Comparison of ENCODE assay signal across 26 cellular contexts in genomic region chr6:3523288-3523670, GRCh38.
DNase-seq lines count a peak whose midpoint lies in the region; ATAC-seq and TF ChIP-seq lines count a peak whose summit lies in the region.
"Had no signal": no experiment of that assay in that cellular context is flagged by ENCODE, and none has a peak within 500 bp of the region (broad histone marks: within the 10 kb centered on the region; RNA-seq: fewer than 3 reads in every experiment).

No MANE protein-coding gene starts in this region.

- peak overlapping the region; percentile 68 for H2AK9ac ChIP-seq in IMR-90 (replicated peaks; ENCODE audit: low read depth, low read length, poor library complexity)

- dilution Hi-C loops in IMR-90 (cut with HindIII; ENCODE audit: low sequenced_read_pairs, unreplicated experiment): no loop called here

- H2AFZ ChIP-seq in IMR-90 (replicated peaks; ENCODE audit: low read length, poor library complexity): peak overlapping the region; percentile 1

- H2BK120ac ChIP-seq in IMR-90 (ENCODE audit: low read depth, low read length): peak overlapping the region; percentile 98

- CTCF ChIA-PET in IMR-90 (lab: Yijun Ruan, JAX): interaction anchor here (1.6 kb wide), 1 partner anchor 9 kb away, joined by 3 read pairs; no protein-coding TSS in a partner anchor

- peak overlapping the region; percentile 38 for H3K4me2 ChIP-seq in IMR-90 (ENCODE audit: low read depth, low read length)

- no peak overlapping the region for H3K4me3 ChIP-seq in IMR-90 (ENCODE audit: insufficient read depth, low read depth, low read length)
- no peak overlapping the region for H3K4me3 ChIP-seq in colonic mucosa
- H3K4me3 ChIP-seq: BLaER1 treated with 17β-estradiol and CSF1 and Interleukin-3, amounts not matched to agents 10 nM and 100 nM; cardiac muscle cell; dorsolateral prefrontal cortex; HAP-1; lower lobe of right lung; MG63; ovary; upper lobe of left lung had no signal

- H2BK20ac ChIP-seq in IMR-90 (ENCODE audit: low read depth, low read length): peak overlapping the region; percentile 98

- H3K56ac ChIP-seq in IMR-90 (ENCODE audit: extremely low read depth, insufficient read depth, low read length): peak overlapping the region; percentile 73

- POLR2A ChIA-PET in IMR-90 (lab: Charles Lee; ENCODE audit: unreplicated experiment): no interaction called here

- H3K9ac ChIP-seq in IMR-90 (ENCODE audit: low read depth, low read length): 0 out of 2 replicates have a peak overlapping the region, but pooled peaks have one; percentile 8
- no peak overlapping the region for H3K9ac ChIP-seq in colonic mucosa (ENCODE audit: low read depth in 2 of 2, low read length in 2 of 2)
- H3K9ac ChIP-seq: BLaER1 treated with 17β-estradiol and CSF1 and Interleukin-3, amounts not matched to agents 10 nM and 100 nM had no signal

- no peak for TF ChIP-seq RAD21 in IMR-90 (IDR thresholded peaks at IDR 0.05; ENCODE audit: low read length)

- TF ChIP-seq CTCF in IMR-90 (conservative IDR thresholded peaks at IDR 0.05; ENCODE audit: low read depth, low read length) (no peak), colonic mucosa (IDR thresholded peaks at IDR 0.05) (no peak), omental fat pad (IDR thresholded peaks at IDR 0.05) (no peak)

- peak overlapping the region; percentile 76 for H3K23ac ChIP-seq in IMR-90 (ENCODE audit: low read depth, low read length)

- peak overlapping the region; percentile 85 for H2BK15ac ChIP-seq in IMR-90 (ENCODE audit: low read depth, low read length)

- H2AK5ac ChIP-seq in IMR-90 (ENCODE audit: low read depth, low read length): peak overlapping the region; percentile 94

- in situ Hi-C loops in IMR-90 (cut with MboI; ENCODE audit: low sequenced_read_pairs): no loop called here

- H3K14ac ChIP-seq in IMR-90 (replicated peaks; ENCODE audit: low read depth, low read length): peak overlapping the region; percentile 95

- H3K9me3 ChIP-seq in IMR-90 (ENCODE audit: control insufficient read depth, insufficient read depth, low read length) (peaks cover 3% of the 10 kb centered on the region; the same call in 1 of the 2 replicates), colonic mucosa (no peaks in the 10 kb centered on the region)
- H3K9me3 ChIP-seq: BLaER1 treated with 17β-estradiol and CSF1 and Interleukin-3, amounts not matched to agents 10 nM and 100 nM; HAP-1; lower lobe of right lung; MG63; ovary had no signal

- BruUV-seq in IMR-90 (replicated peaks; lab: Mats Ljungman, UMichigan): no TSS peak

- H3K4me1 ChIP-seq in IMR-90 (ENCODE audit: control insufficient read depth, insufficient read depth, low read length): peaks cover 22% of the 10 kb centered on the region
- H3K4me1 ChIP-seq in colonic mucosa: no peaks in the 10 kb centered on the region
- H3K4me1 ChIP-seq: HAP-1, lower lobe of right lung, upper lobe of left lung had no signal

- H3K18ac ChIP-seq in IMR-90 (ENCODE audit: low read depth, low read length): peak overlapping the region; percentile 90

- H3K79me1 ChIP-seq in IMR-90 (ENCODE audit: low read depth in 1 of 2, low read length in 2 of 2): no peaks in the 10 kb centered on the region

- H4K8ac ChIP-seq in IMR-90 (ENCODE audit: low read depth in 2 of 2, low read length in 2 of 2): peak overlapping the region; percentile 89 to 93

- peak overlapping the region; percentile 95 for H2BK5ac ChIP-seq in IMR-90 (ENCODE audit: low read depth, low read length, poor library complexity, severe bottlenecking)

- DNase-seq in A172 (ENCODE audit: low spot score): peak; percentile 37
- peak; percentile 7 for DNase-seq in IMR-90
- peak; percentile 36 for DNase-seq in colonic mucosa
- no peak for DNase-seq in omental fat pad (ENCODE audit: low spot score)
- no peak for DNase-seq in NCI-H1694 treated with DMSO at 0.1 percent for 48 hours (lab: John Stamatoyannopoulos, UW)
- DNase-seq in H4 (ENCODE audit: low spot score): no peak
- no peak for DNase-seq in SW 1271 (lab: John Stamatoyannopoulos, UW)
- no peak for DNase-seq in NCI-H1092 treated with DMSO at 0.1 percent for 48 hours (lab: John Stamatoyannopoulos, UW)
- DNase-seq: activated CD4-positive, alpha-beta memory T cell treated with anti-CD3 and anti-CD28 coated beads, Interleukin-2, amount 10 ng/mL, durations not matched to agents 7 days and 5 days; activated gamma-delta T cell treated with Interleukin-2 at 50 U/mL for 16 hours; dorsolateral prefrontal cortex; immature natural killer cell; lower lobe of right lung; MG63; NCI-H1694; NCI-H69; ovary; right cardiac atrium; RPMI8226; stimulated activated CD8-positive, alpha-beta memory T cell treated with anti-CD3 and anti-CD28 coated beads, Interleukin-4, amount 100 ng/mL, for 48 hours; T-helper 9 cell; upper lobe of left lung had no signal

- H3K36me3 ChIP-seq in IMR-90 (ENCODE audit: control insufficient read depth, insufficient read depth, low read length): no peaks in the 10 kb centered on the region
- H3K36me3 ChIP-seq in colonic mucosa: no peaks in the 10 kb centered on the region
- H3K36me3 ChIP-seq: BLaER1 treated with 17β-estradiol and CSF1 and Interleukin-3, amounts not matched to agents 10 nM and 100 nM; cardiac muscle cell; HAP-1; lower lobe of right lung; MG63; ovary; upper lobe of left lung had no signal

- peak overlapping the region; percentile 96 for H3K4ac ChIP-seq in IMR-90 (ENCODE audit: low read depth, low read length)

- no peak for TF ChIP-seq POLR2A in IMR-90 (IDR thresholded peaks at IDR 0.05; ENCODE audit: low read depth, low read length)

- peak overlapping the region; percentile 99 for H4K91ac ChIP-seq in IMR-90 (ENCODE audit: insufficient read depth, low read depth, low read length)

- peak overlapping the region; percentile 92 for H4K5ac ChIP-seq in IMR-90 (ENCODE audit: low read depth, low read length)

- WGBS in IMR-90 (ENCODE audit: extremely low coverage in 2 of 2, insufficient read length in 1 of 2), 2 experiments: 60% methylated on average over 1 of the region's 5 CpGs; no CpG with 5 or more reads in 1 of the 2 experiments

- peaks cover 17% of the 10 kb centered on the region for H3K9me1 ChIP-seq in IMR-90 (ENCODE audit: insufficient read depth, low read length)

- intact Hi-C loops in IMR-90 (cut with micrococcal nuclease) (loop anchor here (1.0 to 5.0 kb wide), 2 partner anchors 209 to 241 kb away; no protein-coding TSS in a partner anchor), colonic mucosa (cut with DNase I) (no loop called here)

- peak; percentile 10; the same call in 1 of the 2 replicates for ATAC-seq in IMR-90 (ENCODE audit: low read depth)
- peak; percentile 45 for ATAC-seq in omental fat pad (ENCODE audit: low FRiP score)
- ATAC-seq: WTC11 had no signal

- H3K27ac ChIP-seq in IMR-90 (ENCODE audit: insufficient read depth, low read length) (peak overlapping the region; percentile 92), colonic mucosa (no peak overlapping the region)
- H3K27ac ChIP-seq: BLaER1 treated with 17β-estradiol and CSF1 and Interleukin-3, amounts not matched to agents 10 nM and 100 nM; cardiac muscle cell; dorsolateral prefrontal cortex; lower lobe of right lung; ovary; upper lobe of left lung had no signal

- H4K20me1 ChIP-seq in IMR-90 (ENCODE audit: insufficient read depth, low read length): no peaks in the 10 kb centered on the region
- H4K20me1 ChIP-seq: BLaER1 treated with 17β-estradiol and CSF1 and Interleukin-3, amounts not matched to agents 10 nM and 100 nM had no signal

- H3K27me3 ChIP-seq in IMR-90 (ENCODE audit: control insufficient read depth, insufficient read depth, low read length) (0 out of 2 replicates have a peak, but pooled peaks cover 2% of the 10 kb centered on the region), colonic mucosa (no peaks in the 10 kb centered on the region)
- H3K27me3 ChIP-seq: BLaER1 treated with 17β-estradiol and CSF1 and Interleukin-3, amounts not matched to agents 10 nM and 100 nM; cardiac muscle cell; dorsolateral prefrontal cortex; MG63; ovary; upper lobe of left lung had no signal

TF ChIP-seq in IMR-90, 13 proteins besides CTCF, POLR2A, EP300 and RAD21:
- TF ChIP-seq RFX5 (IDR thresholded peaks at IDR 0.05; ENCODE audit: low read depth, low read length) (no peak), MXI1 (IDR thresholded peaks at IDR 0.05; ENCODE audit: borderline replicate concordance, low read depth, low read length) (no peak), SMC3 (IDR thresholded peaks at IDR 0.05; ENCODE audit: low read depth, low read length) (no peak), CEBPB (IDR thresholded peaks at IDR 0.05; ENCODE audit: low read depth, low read length) (no peak), MAFK (IDR thresholded peaks at IDR 0.05; ENCODE audit: low read depth, low read length) (no peak), FOS (IDR thresholded peaks at IDR 0.05; ENCODE audit: low read depth, low read length) (no peak), RCOR1 (IDR thresholded peaks at IDR 0.05; ENCODE audit: insufficient replicate concordance, low read length) (no peak), BHLHE40 (IDR thresholded peaks at IDR 0.05; ENCODE audit: low read depth, low read length) (no peak), NFE2L2 (IDR thresholded peaks at IDR 0.05; ENCODE audit: low read depth, low read length) (no peak), CHD1 (IDR thresholded peaks at IDR 0.05; ENCODE audit: low read depth, low read length) (no peak), USF2 (IDR thresholded peaks at IDR 0.05; ENCODE audit: low read depth, low read length) (no peak), MAZ (IDR thresholded peaks at IDR 0.05; ENCODE audit: borderline replicate concordance, low read depth, low read length) (no peak), ELK1 (IDR thresholded peaks at IDR 0.05; ENCODE audit: borderline replicate concordance, low read depth, low read length) (no peak)

Comparison
In these comparisons a context has a peak if more than half of its experiments do, and no peak if none do; other contexts are left out.
1. DNase-seq: peak in A172 (single experiment), IMR-90 (single experiment) and colonic mucosa (single experiment); none in omental fat pad (single experiment), NCI-H1694 treated with DMSO at 0.1 percent for 48 hours (single experiment), H4 (single experiment), SW 1271 (0 of 2) and NCI-H1092 treated with DMSO at 0.1 percent for 48 hours (single experiment).